In the genomic region with DNA sequence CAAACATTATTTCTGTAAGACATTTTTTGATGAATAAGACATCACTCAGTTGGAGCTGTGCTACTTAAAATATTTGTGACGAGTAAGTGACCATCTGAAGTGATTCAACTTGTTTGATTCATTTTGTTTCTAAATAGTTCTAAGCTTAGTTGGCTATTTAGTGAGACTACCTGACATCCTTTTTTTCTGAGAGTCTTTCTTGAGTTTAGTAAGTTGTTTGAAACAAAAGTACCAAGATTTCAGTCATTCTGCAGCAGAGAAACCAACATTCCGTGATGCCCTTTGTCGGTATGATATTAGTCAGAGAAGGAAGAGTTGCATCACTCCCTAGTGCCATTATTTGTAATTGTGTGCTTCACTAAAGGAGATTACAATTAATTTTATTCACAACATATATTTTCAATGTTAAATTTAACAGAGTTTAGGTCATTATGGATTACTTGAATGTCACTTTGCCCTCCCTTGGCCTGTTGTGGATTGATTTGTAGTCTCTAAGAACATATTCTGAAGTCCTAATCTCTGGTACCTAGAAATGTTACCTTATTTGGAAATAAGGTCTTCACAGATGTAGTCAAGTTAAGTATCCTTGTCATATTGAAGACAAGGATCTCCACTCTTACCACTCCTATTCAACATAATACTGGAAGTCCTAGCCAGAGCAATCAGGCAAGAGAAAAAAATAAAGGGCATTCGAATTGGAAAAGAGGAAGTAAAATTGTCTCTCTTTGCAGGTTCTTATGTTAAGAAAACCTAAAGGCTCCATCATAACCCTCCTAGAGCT, we compare ENCODE assay signal across 11 cellular contexts.
DNase-seq lines count a peak whose midpoint lies in the region; ATAC-seq and TF ChIP-seq lines count a peak whose summit lies in the region.
"Had no signal": no experiment of that assay in that cellular context is flagged by ENCODE, and none has a peak within 500 bp of the region (broad histone marks: within the 10 kb centered on the region; RNA-seq: fewer than 3 reads in every experiment).

No MANE protein-coding gene starts in this region.

- no peak overlapping the region for H3K4me3 Mint-ChIP-seq in activated CD8-positive, alpha-beta T cell treated with anti-CD3 and anti-CD28 coated beads for 36 hours
- H3K4me3 Mint-ChIP-seq in activated CD8-positive, alpha-beta T cell treated with anti-CD3 and anti-CD28 coated beads, Interleukin-2, amount 10 ng/mL, durations not matched to agents 7 days and 5 days: no peak overlapping the region
- H3K4me3 Mint-ChIP-seq: activated naive CD8-positive, alpha-beta T cell; naive B cell had no signal

- H3K36me3 Mint-ChIP-seq in activated CD8-positive, alpha-beta T cell treated with anti-CD3 and anti-CD28 coated beads for 36 hours (ENCODE audit: low read depth): no peaks in the 10 kb centered on the region
- no peaks in the 10 kb centered on the region for H3K36me3 Mint-ChIP-seq in activated CD8-positive, alpha-beta T cell treated with anti-CD3 and anti-CD28 coated beads, Interleukin-2, amount 10 ng/mL, durations not matched to agents 7 days and 5 days (ENCODE audit: low read depth)
- H3K36me3 Mint-ChIP-seq: activated naive CD8-positive, alpha-beta T cell; naive B cell had no signal

- TF ChIP-seq CTCF in activated CD8-positive, alpha-beta T cell treated with anti-CD3 and anti-CD28 coated beads for 36 hours (IDR thresholded peaks at IDR 0.05): no peak

- CTCF ChIA-PET in activated CD8-positive, alpha-beta T cell treated with anti-CD3 and anti-CD28 coated beads for 36 hours (lab: Charles Lee): no interaction called here
- CTCF ChIA-PET in activated CD8-positive, alpha-beta T cell treated with anti-CD3 and anti-CD28 coated beads, Interleukin-2, amount 10 ng/mL, durations not matched to agents 7 days and 5 days (lab: Charles Lee): interaction anchor here (0.7 kb wide), 1 partner anchor 20 kb away, joined by 3 read pairs; no protein-coding TSS in a partner anchor

- POLR2A ChIA-PET in activated CD8-positive, alpha-beta T cell treated with anti-CD3 and anti-CD28 coated beads for 36 hours (lab: Charles Lee): interaction anchor here (0.8 kb wide), 1 partner anchor 39 kb away, joined by 3 read pairs; no protein-coding TSS in a partner anchor
- POLR2A ChIA-PET in activated CD8-positive, alpha-beta T cell treated with anti-CD3 and anti-CD28 coated beads, Interleukin-2, amount 10 ng/mL, durations not matched to agents 7 days and 5 days (lab: Charles Lee): no interaction called here

- peaks cover 5% of the 10 kb centered on the region for H3K4me1 Mint-ChIP-seq in activated CD8-positive, alpha-beta T cell treated with anti-CD3 and anti-CD28 coated beads for 36 hours (ENCODE audit: low read depth)
- H3K4me1 Mint-ChIP-seq in activated CD8-positive, alpha-beta T cell treated with anti-CD3 and anti-CD28 coated beads, Interleukin-2, amount 10 ng/mL, durations not matched to agents 7 days and 5 days (ENCODE audit: low read depth): no peaks in the 10 kb centered on the region
- H3K4me1 Mint-ChIP-seq: naive B cell had no signal

- H3K27ac Mint-ChIP-seq in activated CD8-positive, alpha-beta T cell treated with anti-CD3 and anti-CD28 coated beads for 36 hours: peak overlapping the region; percentile 56
- no peak overlapping the region for H3K27ac Mint-ChIP-seq in activated CD8-positive, alpha-beta T cell treated with anti-CD3 and anti-CD28 coated beads, Interleukin-2, amount 10 ng/mL, durations not matched to agents 7 days and 5 days
- H3K27ac Mint-ChIP-seq: activated naive CD8-positive, alpha-beta T cell; naive B cell had no signal

- H3K27me3 Mint-ChIP-seq in activated CD8-positive, alpha-beta T cell treated with anti-CD3 and anti-CD28 coated beads for 36 hours: peaks cover 7% of the 10 kb centered on the region
- H3K27me3 Mint-ChIP-seq in activated CD8-positive, alpha-beta T cell treated with anti-CD3 and anti-CD28 coated beads, Interleukin-2, amount 10 ng/mL, durations not matched to agents 7 days and 5 days (ENCODE audit: low read depth): peaks cover 3% of the 10 kb centered on the region
- H3K27me3 Mint-ChIP-seq: naive B cell had no signal

- intact Hi-C loops in activated CD8-positive, alpha-beta T cell treated with anti-CD3 and anti-CD28 coated beads for 36 hours (cut with micrococcal nuclease): no loop called here
- intact Hi-C loops in Right ventricle myocardium superior (cut with DNase I): no loop called here

- no peaks in the 10 kb centered on the region for H3K9me3 Mint-ChIP-seq in activated CD8-positive, alpha-beta T cell treated with anti-CD3 and anti-CD28 coated beads for 36 hours
- no peaks in the 10 kb centered on the region for H3K9me3 Mint-ChIP-seq in activated CD8-positive, alpha-beta T cell treated with anti-CD3 and anti-CD28 coated beads, Interleukin-2, amount 10 ng/mL, durations not matched to agents 7 days and 5 days (ENCODE audit: insufficient read depth)

- DNase-seq in activated CD8-positive, alpha-beta T cell treated with anti-CD3 and anti-CD28 coated beads for 36 hours: peak; percentile 32
- no peak for DNase-seq in activated CD8-positive, alpha-beta T cell treated with anti-CD3 and anti-CD28 coated beads, Interleukin-2, amount 10 ng/mL, durations not matched to agents 7 days and 5 days
- peak; percentile 76 for DNase-seq in amniotic epithelial cell (ENCODE audit: low read depth)
- DNase-seq in renal cortical epithelial cell (ENCODE audit: low read depth): peak; percentile 81
- DNase-seq in RPMI8226: no peak
- DNase-seq in Right ventricle myocardium superior: no peak
- DNase-seq: naive B cell, NCI-H1436 treated with DMSO at 0.1 percent for 48 hours had no signal

- peak; percentile 72 for ATAC-seq in activated CD8-positive, alpha-beta T cell treated with anti-CD3 and anti-CD28 coated beads for 36 hours
- ATAC-seq in activated CD8-positive, alpha-beta T cell treated with anti-CD3 and anti-CD28 coated beads, Interleukin-2, amount 10 ng/mL, durations not matched to agents 7 days and 5 days: no peak
- ATAC-seq in HG03060 (IDR thresholded peaks at IDR 0.05; ENCODE audit: low read depth, unreplicated experiment) (peak; percentile 42), Right ventricle myocardium superior (ENCODE audit: poor library complexity) (no peak), GM19397 (IDR thresholded peaks at IDR 0.05; ENCODE audit: unreplicated experiment) (no peak)

Comparison
In these comparisons a context has a peak if more than half of its experiments do, and no peak if none do; other contexts are left out.
1. ATAC-seq: peak in activated CD8-positive, alpha-beta T cell treated with anti-CD3 and anti-CD28 coated beads for 36 hours (single experiment) and HG03060 (single experiment); none in activated CD8-positive, alpha-beta T cell treated with anti-CD3 and anti-CD28 coated beads, Interleukin-2, amount 10 ng/mL, durations not matched to agents 7 days and 5 days (single experiment), Right ventricle myocardium superior (single experiment) and GM19397 (single experiment).
2. DNase-seq: peak in activated CD8-positive, alpha-beta T cell treated with anti-CD3 and anti-CD28 coated beads for 36 hours (single experiment), amniotic epithelial cell (single experiment) and renal cortical epithelial cell (single experiment); none in activated CD8-positive, alpha-beta T cell treated with anti-CD3 and anti-CD28 coated beads, Interleukin-2, amount 10 ng/mL, durations not matched to agents 7 days and 5 days (single experiment), RPMI8226 (single experiment) and Right ventricle myocardium superior (single experiment).